Comparison of ENCODE assay signal across 1 cellular context in the genomic region with DNA sequence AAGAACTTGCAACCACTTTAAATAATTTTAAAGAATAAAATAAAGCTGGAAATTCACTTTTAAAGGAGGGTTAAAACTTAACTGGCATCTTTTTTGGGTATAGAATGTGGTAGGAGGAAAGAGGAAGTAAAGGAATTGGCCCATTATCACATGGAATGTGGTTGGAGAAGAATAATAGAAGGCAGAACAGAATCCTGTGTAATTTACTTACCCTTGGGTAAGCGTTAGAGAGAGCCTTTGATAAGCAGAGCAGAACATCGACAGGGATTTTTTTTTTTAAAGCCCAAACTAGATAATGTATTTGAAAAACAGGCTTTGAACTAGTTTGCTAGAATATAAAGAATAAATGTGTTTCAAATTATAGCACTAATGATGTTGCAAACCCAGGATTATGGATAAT.
TF ChIP-seq lines count a peak whose summit lies in the region.

No MANE protein-coding gene starts in this region.

TF ChIP-seq in GM23338, 12 proteins besides CTCF, POLR2A, EP300 and RAD21:
- no peak for TF ChIP-seq ETS1 (IDR thresholded peaks at IDR 0.05)
- no peak for TF ChIP-seq POLR2AphosphoS5 (IDR thresholded peaks at IDR 0.05; ENCODE audit: low read depth)
- TF ChIP-seq ZNF114 (CRISPR knock-in tag; IDR thresholded peaks at IDR 0.05): no peak
- TF ChIP-seq STAT1 (IDR thresholded peaks at IDR 0.05; ENCODE audit: unreplicated experiment): no peak
- TF ChIP-seq JUNB (IDR thresholded peaks at IDR 0.05; ENCODE audit: unreplicated experiment): no peak
- TF ChIP-seq, protein P1, sequence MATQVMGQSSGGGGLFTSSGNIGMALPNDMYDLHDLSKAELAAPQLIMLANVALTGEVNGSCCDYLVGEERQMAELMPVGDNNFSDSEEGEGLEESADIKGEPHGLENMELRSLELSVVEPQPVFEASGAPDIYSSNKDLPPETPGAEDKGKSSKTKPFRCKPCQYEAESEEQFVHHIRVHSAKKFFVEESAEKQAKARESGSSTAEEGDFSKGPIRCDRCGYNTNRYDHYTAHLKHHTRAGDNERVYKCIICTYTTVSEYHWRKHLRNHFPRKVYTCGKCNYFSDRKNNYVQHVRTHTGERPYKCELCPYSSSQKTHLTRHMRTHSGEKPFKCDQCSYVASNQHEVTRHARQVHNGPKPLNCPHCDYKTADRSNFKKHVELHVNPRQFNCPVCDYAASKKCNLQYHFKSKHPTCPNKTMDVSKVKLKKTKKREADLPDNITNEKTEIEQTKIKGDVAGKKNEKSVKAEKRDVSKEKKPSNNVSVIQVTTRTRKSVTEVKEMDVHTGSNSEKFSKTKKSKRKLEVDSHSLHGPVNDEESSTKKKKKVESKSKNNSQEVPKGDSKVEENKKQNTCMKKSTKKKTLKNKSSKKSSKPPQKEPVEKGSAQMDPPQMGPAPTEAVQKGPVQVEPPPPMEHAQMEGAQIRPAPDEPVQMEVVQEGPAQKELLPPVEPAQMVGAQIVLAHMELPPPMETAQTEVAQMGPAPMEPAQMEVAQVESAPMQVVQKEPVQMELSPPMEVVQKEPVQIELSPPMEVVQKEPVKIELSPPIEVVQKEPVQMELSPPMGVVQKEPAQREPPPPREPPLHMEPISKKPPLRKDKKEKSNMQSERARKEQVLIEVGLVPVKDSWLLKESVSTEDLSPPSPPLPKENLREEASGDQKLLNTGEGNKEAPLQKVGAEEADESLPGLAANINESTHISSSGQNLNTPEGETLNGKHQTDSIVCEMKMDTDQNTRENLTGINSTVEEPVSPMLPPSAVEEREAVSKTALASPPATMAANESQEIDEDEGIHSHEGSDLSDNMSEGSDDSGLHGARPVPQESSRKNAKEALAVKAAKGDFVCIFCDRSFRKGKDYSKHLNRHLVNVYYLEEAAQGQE (IDR thresholded peaks at IDR 0.05; ENCODE audit: unreplicated experiment): no peak
- TF ChIP-seq ZNF331 (CRISPR knock-in tag; IDR thresholded peaks at IDR 0.05; ENCODE audit: low read depth): no peak
- TF ChIP-seq EZH2phosphoT487 (IDR thresholded peaks at IDR 0.05; ENCODE audit: unreplicated experiment): no peak
- no peak for TF ChIP-seq NANOG (IDR thresholded peaks at IDR 0.05; ENCODE audit: borderline replicate concordance)
- TF ChIP-seq EZH2 (IDR thresholded peaks at IDR 0.05; ENCODE audit: low read depth, unreplicated experiment): no peak
- no peak for TF ChIP-seq CREB1 (CRISPR knock-in tag; IDR thresholded peaks at IDR 0.05; ENCODE audit: low read depth)
- TF ChIP-seq ZNF462 (CRISPR knock-in tag; IDR thresholded peaks at IDR 0.05): no peak
